In the genomic region with DNA sequence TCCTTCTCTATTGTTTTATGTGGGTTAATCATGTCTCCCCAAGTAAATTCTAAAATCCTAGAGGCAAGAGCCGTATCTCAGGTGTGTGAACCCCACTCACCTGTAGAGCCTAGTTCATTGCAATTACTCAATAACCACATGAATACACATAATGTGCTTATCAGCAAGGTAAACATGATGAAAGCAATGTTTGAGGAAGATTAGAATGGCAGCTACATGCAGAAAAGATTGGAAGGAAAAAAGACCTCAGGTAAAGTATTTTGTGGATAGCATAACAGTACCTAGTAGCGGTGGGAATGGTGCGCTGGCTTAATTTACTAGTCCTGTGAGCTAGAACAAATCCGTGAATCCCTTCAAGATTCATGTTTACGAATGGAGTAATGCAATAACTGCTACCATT, we compare ENCODE assay signal across 22 cellular contexts.
"Had no signal": no experiment of that assay in that cellular context is flagged by ENCODE, and none has a peak within 500 bp of the region (broad histone marks: within the 10 kb centered on the region; RNA-seq: fewer than 3 reads in every experiment).

No MANE protein-coding gene starts in this region.

- FAIRE-seq: endometrium, kidney had no signal

- H3K4me3 ChIP-seq: heart right ventricle, ovary, skin epidermis, testis, upper lobe of left lung had no signal

- H3K27me3 ChIP-seq: heart right ventricle, ovary, testis, upper lobe of left lung had no signal

- ATAC-seq: activated naive CD8-positive, alpha-beta T cell treated with anti-CD3 and anti-CD28 coated beads, Interleukin-2, amount 50 U/mL, for 24 hours; activated T-cell treated with anti-CD3 and anti-CD28 coated beads, Interleukin-2, amount 50 U/mL, for 72 hours; heart right ventricle; left ventricle myocardium superior; right cardiac atrium; stimulated activated naive B cell treated with anti-CD40 and anti-IgM and Interleukin-4, amounts not matched to agents 10 μg/mL and 1 μg/mL and 100 μg/mL, for 72 hours had no signal

- H3K27ac ChIP-seq: heart right ventricle, neutrophil, ovary, testis had no signal

- H3K9me3 ChIP-seq: heart right ventricle, neutrophil, ovary, testis, upper lobe of left lung had no signal

- DNase-seq: activated B cell treated with CpG ODN at 0.5 μM for 24 hours; activated CD4-positive, alpha-beta memory T cell treated with anti-CD3 and anti-CD28 coated beads for 36 hours; activated CD4-positive, alpha-beta T cell treated with anti-CD3 and anti-CD28 coated beads for 4 hours; activated gamma-delta T cell; activated naive CD4-positive, alpha-beta T cell treated with anti-CD3 and anti-CD28 coated beads, Interleukin-2, amount 50 U/mL, for 16 hours; activated naive CD8-positive, alpha-beta T cell treated with anti-CD3 and anti-CD28 coated beads, Interleukin-2, amount 50 U/mL, for 24 hours; activated T-cell treated with anti-CD3 and anti-CD28 coated beads, Interleukin-2, amount 50 U/mL, for 72 hours; anterior cingulate cortex; effector CD4-positive, alpha-beta T cell; heart right ventricle; kidney; left ventricle myocardium superior; ovary; right cardiac atrium; stimulated activated CD4-positive, alpha-beta T cell treated with anti-CD3 and anti-CD28 coated beads, Interleukin-2, amount 100 ng/mL, for 24 hours; stimulated activated naive B cell treated with anti-CD40 and anti-IgM and Interleukin-4, amounts not matched to agents 10 μg/mL and 1 μg/mL and 100 μg/mL, for 72 hours; T1000; testis had no signal

- H3K36me3 ChIP-seq: heart right ventricle, neutrophil, ovary, upper lobe of left lung had no signal
